ENCODE assay signal across 24 cellular contexts in genomic region chr2:65794994-65795393, GRCh38.
"Had no signal": no experiment of that assay in that cellular context is flagged by ENCODE, and none has a peak within 500 bp of the region (broad histone marks: within the 10 kb centered on the region; RNA-seq: fewer than 3 reads in every experiment).

No MANE protein-coding gene starts in this region.

- H3K4me1 ChIP-seq: colonic mucosa, esophagus squamous epithelium, foreskin keratinocyte, gastrocnemius medialis, gastroesophageal sphincter had no signal

- H3K4me3 Mint-ChIP-seq: dendritic cell treated with granulocyte-macrophage colony-stimulating factor and Interleukin-4, amounts not matched to agents 40 ng/mL and 50 ng/mL, for 4 days; effector memory CD8-positive, alpha-beta T cell; endodermal cell had no signal

- H3K27me3 Mint-ChIP-seq: dendritic cell treated with granulocyte-macrophage colony-stimulating factor and Interleukin-4, amounts not matched to agents 40 ng/mL and 50 ng/mL, for 4 days had no signal

- H3K9me3 ChIP-seq: colonic mucosa, esophagus muscularis mucosa, esophagus squamous epithelium, gastrocnemius medialis, gastroesophageal sphincter, heart left ventricle, heart right ventricle had no signal

- H3K9me3 Mint-ChIP-seq: dendritic cell treated with granulocyte-macrophage colony-stimulating factor and Interleukin-4, amounts not matched to agents 40 ng/mL and 50 ng/mL, for 4 days; endodermal cell had no signal

- H3K27ac Mint-ChIP-seq: dendritic cell treated with granulocyte-macrophage colony-stimulating factor and Interleukin-4, amounts not matched to agents 40 ng/mL and 50 ng/mL, for 4 days; effector memory CD8-positive, alpha-beta T cell; endodermal cell had no signal

- H3K36me3 ChIP-seq: colonic mucosa, esophagus muscularis mucosa, esophagus squamous epithelium, gastrocnemius medialis, gastroesophageal sphincter, heart left ventricle, heart right ventricle had no signal

- H3K4me3 ChIP-seq: colonic mucosa, coronary artery, dorsolateral prefrontal cortex, esophagus muscularis mucosa, esophagus squamous epithelium, gastrocnemius medialis, gastroesophageal sphincter, heart left ventricle, heart right ventricle had no signal

- H3K27me3 ChIP-seq: colonic mucosa, dorsolateral prefrontal cortex, esophagus muscularis mucosa, esophagus squamous epithelium, foreskin keratinocyte, gastrocnemius medialis, gastroesophageal sphincter, heart left ventricle had no signal

- DNase-seq: colonic mucosa; cortex of kidney; dermis blood vessel endothelial cell; dorsolateral prefrontal cortex; effector CD4-positive, alpha-beta T cell; effector CD8-positive, alpha-beta T cell; effector memory CD4-positive, alpha-beta T cell; effector memory CD8-positive, alpha-beta T cell; endodermal cell; erythroblast; esophagus squamous epithelium; foreskin fibroblast; foreskin keratinocyte; foreskin melanocyte; gastrocnemius medialis; glutamatergic neuron; head of caudate nucleus; heart left ventricle; heart right ventricle had no signal

- H3K27ac ChIP-seq: colonic mucosa, coronary artery, dorsolateral prefrontal cortex, epithelial cell of prostate, esophagus muscularis mucosa, esophagus squamous epithelium, foreskin keratinocyte, gastrocnemius medialis, gastroesophageal sphincter, heart left ventricle, heart right ventricle had no signal
